ENCODE assay signal across 18 cellular contexts in genomic region chr19:14141041-14141440, GRCh38. TPM values are rescaled to one million over a fixed set of nuclear protein-coding genes. Genes with fewer than 3 reads are reported as not detected.
A peak's percentile ranks its signal among the peaks of the same experiment; 100 is the strongest.
DNase-seq lines count a peak whose midpoint lies in the region; ATAC-seq and TF ChIP-seq lines count a peak whose summit lies in the region.
"Had no signal": no experiment of that assay in that cellular context is flagged by ENCODE, and none has a peak within 500 bp of the region (broad histone marks: within the 10 kb centered on the region; RNA-seq: fewer than 3 reads in every experiment).

No MANE protein-coding gene starts in this region.

- H3K4me1 Mint-ChIP-seq in activated CD4-positive, alpha-beta T cell treated with anti-CD3 and anti-CD28 coated beads, Interleukin-2, amount 10 ng/mL, durations not matched to agents 24 days and 14 days = peaks cover 31% of the 10 kb centered on the region
- peaks cover 43% of the 10 kb centered on the region for H3K4me1 Mint-ChIP-seq in activated naive CD8-positive, alpha-beta T cell (ENCODE audit: low read depth)
- H3K4me1 Mint-ChIP-seq in activated naive CD8-positive, alpha-beta T cell treated with anti-CD3 and anti-CD28 coated beads for 36 hours = peaks cover 34% of the 10 kb centered on the region
- peaks cover 54% of the 10 kb centered on the region for H3K4me1 Mint-ChIP-seq in CD4-positive, alpha-beta T cell (ENCODE audit: low read depth)
- H3K4me1 Mint-ChIP-seq in neural crest cell = peaks cover 36% of the 10 kb centered on the region

- no peak overlapping the region for H3K27ac Mint-ChIP-seq in activated CD4-positive, alpha-beta T cell treated with anti-CD3 and anti-CD28 coated beads, Interleukin-2, amount 10 ng/mL, durations not matched to agents 24 days and 14 days
- H3K27ac Mint-ChIP-seq in activated naive CD8-positive, alpha-beta T cell = peak overlapping the region; percentile 22
- no peak overlapping the region for H3K27ac Mint-ChIP-seq in activated naive CD8-positive, alpha-beta T cell treated with anti-CD3 and anti-CD28 coated beads for 36 hours
- peak overlapping the region; percentile 66 for H3K27ac Mint-ChIP-seq in CD4-positive, alpha-beta T cell
- H3K27ac Mint-ChIP-seq in neural crest cell (ENCODE audit: unreplicated experiment) = peak overlapping the region; percentile 37
- H3K27ac Mint-ChIP-seq: CD8-positive, alpha-beta T cell; GM23338 had no signal

- CTCF ChIA-PET in CD4-positive, alpha-beta T cell (lab: Charles Lee) = interaction anchor here (0.6 kb wide), 1 partner anchor 75 kb away, joined by 4 read pairs; no protein-coding TSS in a partner anchor

- intact Hi-C loops in activated CD4-positive, alpha-beta T cell treated with anti-CD3 and anti-CD28 coated beads, Interleukin-2, amount 10 ng/mL, durations not matched to agents 24 days and 14 days (cut with micrococcal nuclease) = no loop called here
- intact Hi-C loops in CD4-positive, alpha-beta T cell (cut with DNase I, micrococcal nuclease) = no loop called here

- H3K9me3 ChIP-seq in CD4-positive, alpha-beta T cell (ENCODE audit: control insufficient read depth, low read length) = no peaks in the 10 kb centered on the region
- H3K9me3 ChIP-seq: BLaER1 had no signal

- TF ChIP-seq CTCF in CD4-positive, alpha-beta T cell (IDR thresholded peaks at IDR 0.05) = no peak
- no peak for TF ChIP-seq CTCF in neural crest cell (conservative IDR thresholded peaks at IDR 0.05)

- no peaks in the 10 kb centered on the region for H3K9me3 Mint-ChIP-seq in activated CD4-positive, alpha-beta T cell treated with anti-CD3 and anti-CD28 coated beads, Interleukin-2, amount 10 ng/mL, durations not matched to agents 24 days and 14 days
- no peaks in the 10 kb centered on the region for H3K9me3 Mint-ChIP-seq in activated naive CD8-positive, alpha-beta T cell (ENCODE audit: low read depth)
- no peaks in the 10 kb centered on the region for H3K9me3 Mint-ChIP-seq in activated naive CD8-positive, alpha-beta T cell treated with anti-CD3 and anti-CD28 coated beads for 36 hours
- no peaks in the 10 kb centered on the region for H3K9me3 Mint-ChIP-seq in CD4-positive, alpha-beta T cell
- no peaks in the 10 kb centered on the region for H3K9me3 Mint-ChIP-seq in neural crest cell
- H3K9me3 Mint-ChIP-seq: CD14-positive monocyte; CD8-positive, alpha-beta T cell had no signal

- DNase-seq in activated CD4-positive, alpha-beta T cell treated with anti-CD3 and anti-CD28 coated beads for 4 hours = peak; percentile 26 to 34
- no peak for DNase-seq in activated CD4-positive, alpha-beta T cell treated with anti-CD3 and anti-CD28 coated beads, Interleukin-2, amount 10 ng/mL, durations not matched to agents 24 days and 14 days
- DNase-seq in activated naive CD8-positive, alpha-beta T cell treated with anti-CD3 and anti-CD28 coated beads for 36 hours = no peak
- DNase-seq in CD4-positive, alpha-beta T cell = no peak
- no peak for DNase-seq in neural crest cell (ENCODE audit: low read depth, low spot score)
- DNase-seq in NCI-H446 (lab: John Stamatoyannopoulos, UW) = no peak
- DNase-seq: 8988T; Calu3; CD8-positive, alpha-beta T cell; DMS79 treated with DMSO at 0.1 percent for 48 hours; GF-D8; HCEC 1CT had no signal

- H3K36me3 Mint-ChIP-seq in activated CD4-positive, alpha-beta T cell treated with anti-CD3 and anti-CD28 coated beads, Interleukin-2, amount 10 ng/mL, durations not matched to agents 24 days and 14 days (ENCODE audit: low read depth) = peaks cover 10% of the 10 kb centered on the region
- H3K36me3 Mint-ChIP-seq in activated naive CD8-positive, alpha-beta T cell = no peaks in the 10 kb centered on the region
- H3K36me3 Mint-ChIP-seq in activated naive CD8-positive, alpha-beta T cell treated with anti-CD3 and anti-CD28 coated beads for 36 hours = peaks cover 5% of the 10 kb centered on the region
- H3K36me3 Mint-ChIP-seq in CD4-positive, alpha-beta T cell (ENCODE audit: low read depth) = peaks cover 9% of the 10 kb centered on the region
- no peaks in the 10 kb centered on the region for H3K36me3 Mint-ChIP-seq in neural crest cell (ENCODE audit: low read depth)

- no peak overlapping the region for H3K27ac ChIP-seq in CD4-positive, alpha-beta T cell (ENCODE audit: low read depth, low read length)
- H3K27ac ChIP-seq: BLaER1 had no signal

- H3K4me3 Mint-ChIP-seq in activated CD4-positive, alpha-beta T cell treated with anti-CD3 and anti-CD28 coated beads, Interleukin-2, amount 10 ng/mL, durations not matched to agents 24 days and 14 days = no peak overlapping the region
- H3K4me3 Mint-ChIP-seq in activated naive CD8-positive, alpha-beta T cell = no peak overlapping the region
- H3K4me3 Mint-ChIP-seq in activated naive CD8-positive, alpha-beta T cell treated with anti-CD3 and anti-CD28 coated beads for 36 hours = no peak overlapping the region
- H3K4me3 Mint-ChIP-seq in CD4-positive, alpha-beta T cell = no peak overlapping the region
- H3K4me3 Mint-ChIP-seq in neural crest cell = peak overlapping the region; percentile 14
- H3K4me3 Mint-ChIP-seq: CD14-positive monocyte; CD8-positive, alpha-beta T cell; GM23338 had no signal

- ATAC-seq in CD4-positive, alpha-beta T cell (ENCODE audit: poor library complexity) = no peak
- ATAC-seq: CD8-positive, alpha-beta T cell; GM23338 had no signal

- POLR2A ChIA-PET in CD4-positive, alpha-beta T cell (lab: Charles Lee) = interaction anchor here (0.6 kb wide), 1 partner anchor 397 kb away, joined by 5 read pairs; no protein-coding TSS in a partner anchor

- no peaks in the 10 kb centered on the region for H3K27me3 Mint-ChIP-seq in activated CD4-positive, alpha-beta T cell treated with anti-CD3 and anti-CD28 coated beads, Interleukin-2, amount 10 ng/mL, durations not matched to agents 24 days and 14 days
- H3K27me3 Mint-ChIP-seq in activated naive CD8-positive, alpha-beta T cell = no peaks in the 10 kb centered on the region
- no peaks in the 10 kb centered on the region for H3K27me3 Mint-ChIP-seq in activated naive CD8-positive, alpha-beta T cell treated with anti-CD3 and anti-CD28 coated beads for 36 hours
- H3K27me3 Mint-ChIP-seq in CD4-positive, alpha-beta T cell = no peaks in the 10 kb centered on the region
- H3K27me3 Mint-ChIP-seq in neural crest cell (ENCODE audit: low read depth) = no peaks in the 10 kb centered on the region

- H3K27me3 ChIP-seq in CD4-positive, alpha-beta T cell (ENCODE audit: control insufficient read depth, insufficient read depth, low read length) = no peaks in the 10 kb centered on the region
- H3K27me3 ChIP-seq: BLaER1 had no signal

RNA-seq across cellular contexts. Expression of gene ASF1B, which starts 4.7 kb away (rescaled TPM):
- 85.8 and 90.2 TPM in 2 replicates for total RNA-seq in activated CD4-positive, alpha-beta T cell treated with anti-CD3 and anti-CD28 coated beads, Interleukin-2, amount 10 ng/mL, durations not matched to agents 24 days and 14 days
- 10 to 100 TPM; 77.5 to 78.5 TPM for total RNA-seq in activated naive CD8-positive, alpha-beta T cell treated with anti-CD3 and anti-CD28 coated beads for 36 hours
- under 1 TPM; 0.59 to 0.77 TPM for total RNA-seq in CD4-positive, alpha-beta T cell
- total RNA-seq in neural crest cell = 54.8 and 55.6 TPM in 2 replicates

RNA-seq across cellular contexts. Expression of gene PRKACA, which starts 23.5 kb away (rescaled TPM):
- 62.6 and 64.7 TPM in 2 replicates for total RNA-seq in activated CD4-positive, alpha-beta T cell treated with anti-CD3 and anti-CD28 coated beads, Interleukin-2, amount 10 ng/mL, durations not matched to agents 24 days and 14 days
- 10 to 100 TPM; 54.3 to 56.0 TPM for total RNA-seq in activated naive CD8-positive, alpha-beta T cell treated with anti-CD3 and anti-CD28 coated beads for 36 hours
- total RNA-seq in CD4-positive, alpha-beta T cell = 10 to 100 TPM; 27.4 to 29.8 TPM
- total RNA-seq in neural crest cell = 103 TPM in 2 replicates

RNA-seq across cellular contexts. Expression of gene SAMD1, which starts 50.5 kb away (rescaled TPM):
- total RNA-seq in activated CD4-positive, alpha-beta T cell treated with anti-CD3 and anti-CD28 coated beads, Interleukin-2, amount 10 ng/mL, durations not matched to agents 24 days and 14 days = 147 and 152 TPM in 2 replicates
- 10 to 100 TPM; 66.7 to 68.0 TPM for total RNA-seq in activated naive CD8-positive, alpha-beta T cell treated with anti-CD3 and anti-CD28 coated beads for 36 hours
- 10 to 100 TPM; 29.4 to 30.1 TPM for total RNA-seq in CD4-positive, alpha-beta T cell
- total RNA-seq in neural crest cell = 67.2 and 71.9 TPM in 2 replicates

RNA-seq across cellular contexts. Expression of gene C19orf67, which starts 55.5 kb away (rescaled TPM):
- 0.54 and 0.58 TPM in 2 replicates for total RNA-seq in activated CD4-positive, alpha-beta T cell treated with anti-CD3 and anti-CD28 coated beads, Interleukin-2, amount 10 ng/mL, durations not matched to agents 24 days and 14 days
- total RNA-seq in activated naive CD8-positive, alpha-beta T cell treated with anti-CD3 and anti-CD28 coated beads for 36 hours = not detected
- not detected for total RNA-seq in CD4-positive, alpha-beta T cell
- total RNA-seq in neural crest cell = not detected in 2 replicates
- total RNA-seq: A673; Calu3; CD8-positive, alpha-beta T cell; GM23338; HT-29 had no signal

Comparison
In these comparisons a context has a peak if more than half of its experiments do, and no peak if none do; other contexts are left out.
1. DNase-seq: peak in activated CD4-positive, alpha-beta T cell treated with anti-CD3 and anti-CD28 coated beads for 4 hours (2 of 2); none in activated CD4-positive, alpha-beta T cell treated with anti-CD3 and anti-CD28 coated beads, Interleukin-2, amount 10 ng/mL, durations not matched to agents 24 days and 14 days (single experiment), activated naive CD8-positive, alpha-beta T cell treated with anti-CD3 and anti-CD28 coated beads for 36 hours (single experiment), CD4-positive, alpha-beta T cell (0 of 10), neural crest cell (single experiment) and NCI-H446 (0 of 2).
2. H3K27ac Mint-ChIP-seq: peak in activated naive CD8-positive, alpha-beta T cell (single experiment), CD4-positive, alpha-beta T cell (single experiment) and neural crest cell (single experiment); none in activated CD4-positive, alpha-beta T cell treated with anti-CD3 and anti-CD28 coated beads, Interleukin-2, amount 10 ng/mL, durations not matched to agents 24 days and 14 days (single experiment) and activated naive CD8-positive, alpha-beta T cell treated with anti-CD3 and anti-CD28 coated beads for 36 hours (single experiment).
3. RNA of gene ASF1B, which starts 4.7 kb away (total RNA-seq): 85.8 to 90.2 TPM in activated CD4-positive, alpha-beta T cell treated with anti-CD3 and anti-CD28 coated beads, Interleukin-2, amount 10 ng/mL, durations not matched to agents 24 days and 14 days, 77.5 to 78.5 TPM in activated naive CD8-positive, alpha-beta T cell treated with anti-CD3 and anti-CD28 coated beads for 36 hours and 54.8 to 55.6 TPM in neural crest cell; 0.59 to 0.77 TPM in CD4-positive, alpha-beta T cell; every median in the first group is over 10 times any median in the second.